Comparison of ENCODE assay signal across 8 cellular contexts in genomic region chrX:40154229-40154852, GRCh38. TPM values are rescaled to one million over a fixed set of nuclear protein-coding genes. Genes with fewer than 3 reads are reported as not detected.
A peak's percentile ranks its signal among the peaks of the same experiment; 100 is the strongest.
DNase-seq lines count a peak whose midpoint lies in the region; ATAC-seq and TF ChIP-seq lines count a peak whose summit lies in the region.

No MANE protein-coding gene starts in this region.

- no peak overlapping the region for H3K27ac Mint-ChIP-seq in activated naive CD4-positive, alpha-beta T cell treated with anti-CD3 and anti-CD28 coated beads, Interleukin-2, amount 50 U/mL, for 24 hours

- H3K9me3 Mint-ChIP-seq in activated naive CD4-positive, alpha-beta T cell treated with anti-CD3 and anti-CD28 coated beads, Interleukin-2, amount 50 U/mL, for 24 hours: no peaks in the 10 kb centered on the region

- H3K36me3 Mint-ChIP-seq in activated naive CD4-positive, alpha-beta T cell treated with anti-CD3 and anti-CD28 coated beads, Interleukin-2, amount 50 U/mL, for 24 hours: no peaks in the 10 kb centered on the region

- H3K27me3 Mint-ChIP-seq in activated naive CD4-positive, alpha-beta T cell treated with anti-CD3 and anti-CD28 coated beads, Interleukin-2, amount 50 U/mL, for 24 hours: no peaks in the 10 kb centered on the region

- DNase-seq in activated naive CD4-positive, alpha-beta T cell treated with Interleukin-2 at 50 U/mL for 16 hours: no peak
- DNase-seq in NCI-H748 treated with DMSO at 0.1 percent for 48 hours (lab: John Stamatoyannopoulos, UW): peak; percentile 86
- no peak for DNase-seq in mammary epithelial cell
- no peak for DNase-seq in left lung
- peak in 1 of 2 donors; percentile 75 for DNase-seq in tibial artery
- DNase-seq in iPS-NIHi11 (ENCODE audit: low spot score): no peak

- H3K9me3 ChIP-seq in mammary epithelial cell (replicated peaks; ENCODE audit: insufficient read depth, low read length): no peaks in the 10 kb centered on the region
- no peaks in the 10 kb centered on the region for H3K9me3 ChIP-seq in left lung
- no peaks in the 10 kb centered on the region for H3K9me3 ChIP-seq in tibial artery

- CTCF ChIA-PET in mammary epithelial cell (lab: Charles Lee; ENCODE audit: low non-redundant PET): no interaction called here

- in situ Hi-C loops in mammary epithelial cell (cut with MboI; ENCODE audit: low sequenced_read_pairs in 2 of 2): loop anchor here in 1 of 2 donors (25.0 kb wide), 1 partner anchor 342 kb away; no protein-coding TSS in a partner anchor

- TF ChIP-seq CTCF in mammary epithelial cell (conservative IDR thresholded peaks at IDR 0.05 in 1 of 2, IDR thresholded peaks at IDR 0.05 in 1 of 2; ENCODE audit: extremely low read depth in 1 of 2, insufficient read depth in 1 of 2, low read depth in 1 of 2, low read length in 2 of 2) (no peak), left lung (IDR thresholded peaks at IDR 0.05) (no peak), tibial artery (IDR thresholded peaks at IDR 0.05) (no peak)

- intact Hi-C loops in mammary epithelial cell (cut with micrococcal nuclease) (loop anchor here (1.0 to 5.0 kb wide), 4 partner anchors 47 to 424 kb away; no protein-coding TSS in a partner anchor), left lung (cut with DNase I) (loop anchor here in 1 of 2 donors (10.0 kb wide), 1 partner anchor 110 kb away; no protein-coding TSS in a partner anchor), tibial artery (cut with DNase I; ENCODE audit: low total_unique reads) (loop anchor here (5.0 kb wide), 2 partner anchors 57 to 422 kb away; partner anchors contain the start of gene BCOR)

- no peak overlapping the region for H2AFZ ChIP-seq in mammary epithelial cell (ENCODE audit: low read depth, low read length)

- H3K27ac ChIP-seq in mammary epithelial cell (ENCODE audit: insufficient read depth, low read depth, low read length) (no peak overlapping the region), left lung (peak overlapping the region; percentile 59 to 70), tibial artery (peak overlapping the region; percentile 65 to 73)

- 34% methylated on average over 7 of the region's 39 CpGs for WGBS in mammary epithelial cell (ENCODE audit: low coverage, missing lambda C conversion rate)

- dilution Hi-C loops in mammary epithelial cell (cut with HindIII; ENCODE audit: low sequenced_read_pairs): no loop called here

- no peak overlapping the region for H3K4me3 ChIP-seq in mammary epithelial cell (replicated peaks in 1 of 3; ENCODE audit: insufficient read depth in 1 of 3, low read depth in 2 of 3, low read length in 3 of 3)
- peak overlapping the region; percentile 16 to 37 for H3K4me3 ChIP-seq in left lung
- H3K4me3 ChIP-seq in tibial artery: peak overlapping the region; percentile 53 to 59

- H3K4me3 Mint-ChIP-seq in activated naive CD4-positive, alpha-beta T cell treated with anti-CD3 and anti-CD28 coated beads, Interleukin-2, amount 50 U/mL, for 24 hours: peak overlapping the region; percentile 84

- no peaks in the 10 kb centered on the region for H3K79me2 ChIP-seq in mammary epithelial cell (ENCODE audit: insufficient read depth, low read length)

- H3K4me1 Mint-ChIP-seq in activated naive CD4-positive, alpha-beta T cell treated with anti-CD3 and anti-CD28 coated beads, Interleukin-2, amount 50 U/mL, for 24 hours: peaks cover 9% of the 10 kb centered on the region

- H3K4me1 ChIP-seq in mammary epithelial cell (ENCODE audit: insufficient read depth, low read length): peaks cover 18% of the 10 kb centered on the region
- peaks cover 3 to 48% of the 10 kb centered on the region in 2 donors for H3K4me1 ChIP-seq in left lung
- peaks cover 0 to 43% (median 18%) of the 10 kb centered on the region in 4 donors for H3K4me1 ChIP-seq in tibial artery

- no TSS peak for BruUV-seq in mammary epithelial cell (replicated peaks; lab: Mats Ljungman, UMichigan)

- peaks cover 2% of the 10 kb centered on the region for H4K20me1 ChIP-seq in mammary epithelial cell (ENCODE audit: insufficient read depth, low read length)

- ATAC-seq in left lung (peak; percentile 25), HG03571 (IDR thresholded peaks at IDR 0.05; ENCODE audit: unreplicated experiment) (no peak)

- no peak overlapping the region for H3K9ac ChIP-seq in mammary epithelial cell (ENCODE audit: insufficient read depth, low read length)

- H3K36me3 ChIP-seq in mammary epithelial cell (ENCODE audit: insufficient read depth, low read length): no peaks in the 10 kb centered on the region
- no peaks in the 10 kb centered on the region for H3K36me3 ChIP-seq in left lung
- H3K36me3 ChIP-seq in tibial artery: no peaks in the 10 kb centered on the region

- H3K4me2 ChIP-seq in mammary epithelial cell (ENCODE audit: insufficient read depth, low read depth, low read length): peak overlapping the region; percentile 36

- peaks cover 39% of the 10 kb centered on the region for H3K27me3 ChIP-seq in mammary epithelial cell (ENCODE audit: insufficient read depth, low read length)
- H3K27me3 ChIP-seq in left lung: peaks cover 0 to 78% of the 10 kb centered on the region in 2 donors
- H3K27me3 ChIP-seq in tibial artery: no peaks in the 10 kb centered on the region

RNA-seq across cellular contexts. Expression of gene BCOR, which starts 56.6 kb away (rescaled TPM):
- total RNA-seq in mammary epithelial cell: 1 to 10 TPM; 7.2 to 9.2 TPM
- 1.8 TPM for polyA plus RNA-seq in mammary epithelial cell
- 33.0 TPM for polyA minus RNA-seq in mammary epithelial cell
- total RNA-seq in left lung: 10 to 100 TPM; 19.0 to 24.0 TPM

Comparison
In these comparisons a context has a peak if more than half of its experiments do, and no peak if none do; other contexts are left out.
1. H3K4me3 ChIP-seq: peak in left lung (2 of 2) and tibial artery (2 of 2); none in mammary epithelial cell (0 of 3).